ENCODE assay signal across 1 cellular context in the genomic region with DNA sequence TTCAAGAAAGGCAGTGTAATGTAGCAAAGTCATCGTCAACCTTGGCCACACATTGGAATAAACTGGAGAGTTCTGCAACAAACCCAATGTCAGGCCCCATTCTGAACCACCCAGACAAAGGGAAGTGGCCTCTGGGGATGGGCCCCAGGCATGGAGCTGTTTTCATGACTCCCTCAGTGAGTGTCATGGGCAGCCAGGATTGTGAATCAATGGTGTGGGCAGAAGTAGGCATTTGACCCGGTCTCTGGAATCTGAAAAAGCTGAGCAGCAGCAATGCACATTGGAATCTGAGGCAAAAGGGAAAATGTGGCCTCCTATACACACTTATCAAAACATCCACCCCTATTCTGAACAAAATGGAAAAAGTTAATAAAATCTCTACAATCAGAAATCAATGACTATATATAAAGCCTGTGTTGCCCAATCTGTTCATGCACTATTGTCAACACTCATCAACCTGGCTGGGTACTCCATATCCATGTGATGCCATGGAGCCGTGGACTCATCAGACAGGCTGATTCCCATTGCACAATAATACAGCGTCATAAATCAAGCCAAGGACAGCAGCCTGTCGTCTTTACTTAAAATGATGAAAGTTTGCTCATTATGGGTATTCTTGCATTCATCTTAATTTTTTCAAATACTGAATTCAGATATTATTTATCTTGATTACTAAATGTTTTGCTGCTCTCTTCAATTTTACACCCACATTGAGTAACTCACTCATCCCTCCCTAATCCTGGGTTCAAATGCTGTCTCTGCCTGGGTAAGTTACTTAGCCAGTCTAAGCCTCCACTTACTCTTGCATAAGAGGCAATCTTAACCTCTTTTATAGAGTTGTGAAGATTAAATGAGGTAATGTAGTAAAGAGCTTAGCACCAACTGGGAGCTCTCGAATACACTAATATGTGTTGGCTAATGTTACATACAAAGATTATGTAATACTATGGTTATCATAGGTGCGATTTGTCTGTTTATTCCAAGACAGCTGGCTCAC.
TF ChIP-seq lines count a peak whose summit lies in the region.

No MANE protein-coding gene starts in this region.

TF ChIP-seq in H1, 55 proteins besides CTCF, POLR2A, EP300 and RAD21 (continued from another document):
- TF ChIP-seq CHD7 (IDR thresholded peaks at IDR 0.05; ENCODE audit: insufficient replicate concordance, low read length) (no peak), CREB1 (IDR thresholded peaks at IDR 0.05) (no peak), ATF3 (IDR thresholded peaks at IDR 0.05; ENCODE audit: insufficient read depth, low read depth, low read length) (no peak), KDM5A (IDR thresholded peaks at IDR 0.05; ENCODE audit: low read length) (no peak), KDM1A (IDR thresholded peaks at IDR 0.05; ENCODE audit: borderline replicate concordance, low read length) (no peak), BACH1 (IDR thresholded peaks at IDR 0.05; ENCODE audit: low read length) (no peak), SP2 (IDR thresholded peaks at IDR 0.05; ENCODE audit: low read length) (no peak), POU5F1 (IDR thresholded peaks at IDR 0.05; ENCODE audit: low read depth, low read length) (no peak), GABPA (IDR thresholded peaks at IDR 0.05; ENCODE audit: borderline replicate concordance, insufficient read depth, low read length) (no peak), CTBP2 (IDR thresholded peaks at IDR 0.05; ENCODE audit: borderline replicate concordance, insufficient read depth, insufficient read length, low read length) (no peak), CHD1 (IDR thresholded peaks at IDR 0.05; ENCODE audit: low read depth, low read length) (no peak), RBBP5 (IDR thresholded peaks at IDR 0.05; ENCODE audit: borderline replicate concordance, low read depth, low read length) (no peak), CEBPB (IDR thresholded peaks at IDR 0.05; ENCODE audit: low read depth, low read length) (no peak)
- TF ChIP-seq, protein P1, sequence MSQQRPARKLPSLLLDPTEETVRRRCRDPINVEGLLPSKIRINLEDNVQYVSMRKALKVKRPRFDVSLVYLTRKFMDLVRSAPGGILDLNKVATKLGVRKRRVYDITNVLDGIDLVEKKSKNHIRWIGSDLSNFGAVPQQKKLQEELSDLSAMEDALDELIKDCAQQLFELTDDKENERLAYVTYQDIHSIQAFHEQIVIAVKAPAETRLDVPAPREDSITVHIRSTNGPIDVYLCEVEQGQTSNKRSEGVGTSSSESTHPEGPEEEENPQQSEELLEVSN (IDR thresholded peaks at IDR 0.05), result no peak
